Comparison of ENCODE assay signal across 8 cellular contexts in genomic region chr17:82449136-82449882, GRCh38. TPM values are rescaled to one million over a fixed set of nuclear protein-coding genes. Genes with fewer than 3 reads are reported as not detected.
DNase-seq lines count a peak whose midpoint lies in the region; ATAC-seq and TF ChIP-seq lines count a peak whose summit lies in the region.

No MANE protein-coding gene starts in this region.

- H3K4me1 ChIP-seq in RWPE2 (ENCODE audit: insufficient read depth, poor library complexity, severe bottlenecking) (no peaks in the 10 kb centered on the region), left lung (peaks cover 16 to 68% of the 10 kb centered on the region in 2 donors), foreskin keratinocyte (peaks cover 8% of the 10 kb centered on the region)

- no peaks in the 10 kb centered on the region for H3K36me3 Mint-ChIP-seq in activated naive CD8-positive, alpha-beta T cell

- no peaks in the 10 kb centered on the region for H3K9me3 Mint-ChIP-seq in activated naive CD8-positive, alpha-beta T cell (ENCODE audit: low read depth)

- H3K4me3 Mint-ChIP-seq in activated naive CD8-positive, alpha-beta T cell: peak overlapping the region; percentile 98

- H3K27ac Mint-ChIP-seq in activated naive CD8-positive, alpha-beta T cell: peak overlapping the region; percentile 95

- no peak for TF ChIP-seq CTCF in RWPE2 (IDR thresholded peaks at IDR 0.05; ENCODE audit: poor library complexity, severe bottlenecking)
- TF ChIP-seq CTCF in left lung (IDR thresholded peaks at IDR 0.05): no peak
- no peak for TF ChIP-seq CTCF in foreskin keratinocyte (conservative IDR thresholded peaks at IDR 0.05)

- in situ Hi-C loops in G401 (cut with HindIII; ENCODE audit: low sequenced_read_pairs): no loop called here

- H3K27me3 ChIP-seq in RWPE2 (ENCODE audit: insufficient read depth, poor library complexity, severe bottlenecking): no peaks in the 10 kb centered on the region
- no peaks in the 10 kb centered on the region for H3K27me3 ChIP-seq in left lung
- H3K27me3 ChIP-seq in foreskin keratinocyte: no peaks in the 10 kb centered on the region

- no peaks in the 10 kb centered on the region for H3K27me3 Mint-ChIP-seq in activated naive CD8-positive, alpha-beta T cell

- peaks cover 25% of the 10 kb centered on the region for H3K4me1 Mint-ChIP-seq in activated naive CD8-positive, alpha-beta T cell (ENCODE audit: low read depth)

- H3K4me3 ChIP-seq in RWPE2 (ENCODE audit: severe bottlenecking): peak overlapping the region; percentile 60
- peak overlapping the region; percentile 91 to 93 for H3K4me3 ChIP-seq in left lung

- intact Hi-C loops in left lung (cut with DNase I): no loop called here

- DNase-seq in RWPE2 (ENCODE audit: low spot score) (no peak), left lung (no peak), G401 (ENCODE audit: low spot score) (no peak), foreskin keratinocyte (no peak)
- peak; percentile 57 for DNase-seq in stimulated activated CD8-positive, alpha-beta memory T cell treated with anti-CD3 and anti-CD28 coated beads, Interleukin-12 subunit alpha, Interleukin-12 subunit beta, amount 100 ng/mL, for 4 hours (ENCODE audit: low read depth)

- H3K36me3 ChIP-seq in RWPE2 (ENCODE audit: low read depth) (no peaks in the 10 kb centered on the region), left lung (peaks cover 0 to 31% of the 10 kb centered on the region in 2 donors)

- H3K9me3 ChIP-seq in RWPE2 (ENCODE audit: severe bottlenecking) (no peaks in the 10 kb centered on the region), left lung (no peaks in the 10 kb centered on the region)

- ATAC-seq in HG02870 (IDR thresholded peaks at IDR 0.05; ENCODE audit: unreplicated experiment) (peak; percentile 30), RWPE2 (ENCODE audit: low read depth) (no peak), left lung (peak; percentile 2), foreskin keratinocyte (no peak)

- TF ChIP-seq POLR2A in GM18526 (IDR thresholded peaks at IDR 0.05; ENCODE audit: extremely low read depth, insufficient read length): peak; percentile 70

- no peak overlapping the region for H3K27ac ChIP-seq in RWPE2 (ENCODE audit: poor library complexity, severe bottlenecking)
- peak overlapping the region; percentile 88 to 93 for H3K27ac ChIP-seq in left lung
- no peak overlapping the region for H3K27ac ChIP-seq in foreskin keratinocyte

RNA-seq across cellular contexts. Expression of gene CYBC1, which starts 1.2 kb away (rescaled TPM):
- total RNA-seq in left lung (100 to 1,000 TPM in 1 of 2 donors, 10 to 100 TPM in 1; 90.2 to 116 TPM), foreskin keratinocyte (27.3 and 29.5 TPM in 2 replicates)
- total RNA-seq in G401 (2014; rRNA removed; shearing (Covaris generic)): 48.7 and 64.5 TPM in 2 replicates
- 26.9 and 30.0 TPM in 2 replicates for polyA plus RNA-seq in foreskin keratinocyte

RNA-seq across cellular contexts. Expression of gene NARF, which starts 9.2 kb away (rescaled TPM):
- total RNA-seq in left lung (10 to 100 TPM; 38.9 to 52.4 TPM), foreskin keratinocyte (21.8 and 27.4 TPM in 2 replicates)
- 16.5 and 34.0 TPM in 2 replicates for total RNA-seq in G401 (2014; rRNA removed; shearing (Covaris generic))
- 27.5 and 32.3 TPM in 2 replicates for polyA plus RNA-seq in foreskin keratinocyte

RNA-seq across cellular contexts. Expression of gene OGFOD3, which starts 30.9 kb away (rescaled TPM):
- 10 to 100 TPM; 31.0 to 37.9 TPM for total RNA-seq in left lung
- total RNA-seq in G401 (2014; rRNA removed; shearing (Covaris generic)): 24.7 and 65.0 TPM in 2 replicates
- total RNA-seq in foreskin keratinocyte: 19.4 and 20.7 TPM in 2 replicates
- polyA plus RNA-seq in foreskin keratinocyte: 23.4 and 25.1 TPM in 2 replicates

RNA-seq across cellular contexts. Expression of gene HEXD, which starts 31.2 kb away (rescaled TPM):
- total RNA-seq in left lung: 10 to 100 TPM; 28.6 to 34.7 TPM
- 27.4 and 45.3 TPM in 2 replicates for total RNA-seq in G401 (2014; rRNA removed; shearing (Covaris generic))
- total RNA-seq in foreskin keratinocyte: 9.6 and 10.4 TPM in 2 replicates
- polyA plus RNA-seq in foreskin keratinocyte: 10.2 and 10.9 TPM in 2 replicates

Comparison
In these comparisons a context has a peak if more than half of its experiments do, and no peak if none do; other contexts are left out.
1. ATAC-seq: peak in HG02870 (single experiment) and left lung (single experiment); none in RWPE2 (single experiment) and foreskin keratinocyte (single experiment).
2. H3K27ac ChIP-seq: peak in left lung (2 of 2); none in RWPE2 (single experiment) and foreskin keratinocyte (single experiment).